ENCODE assay signal across 26 cellular contexts in the genomic region with DNA sequence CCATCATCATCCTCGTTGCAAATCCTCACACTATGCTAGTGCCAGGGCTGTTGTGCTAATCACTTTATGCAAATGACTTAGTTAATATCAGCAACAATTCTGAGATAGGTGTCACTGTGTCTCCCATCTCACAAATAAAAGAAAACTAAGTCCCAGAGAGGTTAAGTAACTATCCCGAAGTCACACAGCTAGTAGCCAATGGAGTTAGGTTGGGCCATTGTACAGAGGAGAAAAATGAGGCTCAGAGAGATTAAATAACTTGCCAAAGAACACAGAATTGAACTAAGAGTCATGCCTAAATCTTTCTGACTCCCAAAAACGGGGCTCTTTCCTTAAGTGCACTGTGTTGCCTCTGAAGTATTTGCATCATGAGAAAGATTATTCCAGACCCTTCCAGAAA.
"Had no signal": no experiment of that assay in that cellular context is flagged by ENCODE, and none has a peak within 500 bp of the region (broad histone marks: within the 10 kb centered on the region; RNA-seq: fewer than 3 reads in every experiment).

No MANE protein-coding gene starts in this region.

- H3K4me3 ChIP-seq: coronary artery, esophagus squamous epithelium, lower lobe of right lung, mucosa of descending colon, ovary, psoas muscle, smooth muscle cell, suprapubic skin, transverse colon, upper lobe of right lung, uterus had no signal

- DNase-seq: effector memory CD4-positive, alpha-beta T cell; esophagus squamous epithelium; head of caudate nucleus; left ventricle myocardium superior; lower lobe of right lung; mucosa of descending colon; naive thymus-derived CD4-positive, alpha-beta T cell; occipital lobe; ovary; posterior cingulate gyrus; psoas muscle; stimulated activated CD4-positive, alpha-beta T cell treated with anti-CD3 and anti-CD28 coated beads, Interleukin-12 subunit alpha, Interleukin-12 subunit beta, amount 100 ng/mL, for 4 hours; stimulated activated CD4-positive, alpha-beta T cell treated with anti-CD3 and anti-CD28 coated beads, Interleukin-1b, Interleukin-23, amount 100 ng/mL, for 48 hours; stimulated activated CD4-positive, alpha-beta T cell treated with anti-CD3 and anti-CD28 coated beads, Interleukin-4, amount 100 ng/mL, for 1 hour; stimulated activated CD8-positive, alpha-beta memory T cell treated with anti-CD3 and anti-CD28 coated beads, Interleukin-4, amount 100 ng/mL, for 48 hours; stimulated activated naive CD4-positive, alpha-beta T cell; stimulated activated naive CD8-positive, alpha-beta T cell treated with anti-CD3 and anti-CD28 coated beads, Interleukin-15, amount 100 ng/mL, for 72 hours; transverse colon; upper lobe of right lung; uterus had no signal

- H3K9me3 ChIP-seq: esophagus squamous epithelium, mucosa of descending colon, ovary, suprapubic skin, transverse colon, uterus had no signal

- FAIRE-seq: endothelial cell of umbilical vein, frontal cortex, keratinocyte had no signal

- H3K4me1 ChIP-seq: lower lobe of right lung, transverse colon, upper lobe of right lung, uterus had no signal

- H3K4me3 Mint-ChIP-seq: naive thymus-derived CD4-positive, alpha-beta T cell; stimulated activated naive CD8-positive, alpha-beta T cell treated with anti-CD3 and anti-CD28 coated beads, Interleukin-15, amount 100 ng/mL, for 72 hours had no signal

- H3K27ac Mint-ChIP-seq: naive thymus-derived CD4-positive, alpha-beta T cell had no signal

- ATAC-seq: lower lobe of right lung; mucosa of descending colon; naive thymus-derived CD4-positive, alpha-beta T cell; stimulated activated naive CD8-positive, alpha-beta T cell treated with anti-CD3 and anti-CD28 coated beads, Interleukin-15, amount 100 ng/mL, for 72 hours; upper lobe of right lung had no signal

- H3K4me2 ChIP-seq: smooth muscle cell had no signal

- H3K36me3 ChIP-seq: esophagus squamous epithelium, lower lobe of right lung, ovary, suprapubic skin, transverse colon, upper lobe of right lung, uterus had no signal

- H3K27ac ChIP-seq: coronary artery, esophagus squamous epithelium, lower lobe of right lung, ovary, psoas muscle, suprapubic skin, transverse colon, upper lobe of right lung, uterus had no signal

- H3K4me1 Mint-ChIP-seq: naive thymus-derived CD4-positive, alpha-beta T cell; stimulated activated naive CD8-positive, alpha-beta T cell treated with anti-CD3 and anti-CD28 coated beads, Interleukin-15, amount 100 ng/mL, for 72 hours had no signal

- H3K27me3 ChIP-seq: ovary, suprapubic skin, transverse colon, upper lobe of right lung, uterus had no signal
